5 cellular contexts compared by ENCODE assay signal in the genomic region with DNA sequence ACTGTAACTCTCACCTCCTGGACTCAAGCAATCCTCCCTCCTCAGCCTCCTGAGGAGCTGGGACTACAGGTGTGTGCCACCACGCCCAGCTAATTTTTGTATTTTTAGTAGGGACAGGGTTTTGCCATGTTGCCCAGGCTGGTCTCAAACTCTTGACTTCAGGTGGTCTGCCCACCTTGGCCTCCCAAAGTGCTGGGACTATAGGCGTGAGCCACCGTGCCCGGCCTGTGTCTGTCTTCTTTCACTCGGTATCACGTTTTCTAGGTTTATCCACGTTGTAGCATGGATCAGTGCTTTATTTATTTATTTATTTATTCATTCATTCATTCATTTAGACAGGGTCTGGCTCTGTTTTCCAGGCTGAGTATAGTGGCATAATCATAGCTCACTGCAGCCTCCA. TPM values are rescaled to one million over a fixed set of nuclear protein-coding genes. Genes with fewer than 3 reads are reported as not detected.
"Had no signal": no experiment of that assay in that cellular context is flagged by ENCODE, and none has a peak within 500 bp of the region (broad histone marks: within the 10 kb centered on the region; RNA-seq: fewer than 3 reads in every experiment).

No MANE protein-coding gene starts in this region.

RNA-seq across cellular contexts. Expression of a gene that starts 54.3 kb away (rescaled TPM):
- total RNA-seq: GM23248, H7, HepG2, HFFc6, HT1080 had no signal
